18 cellular contexts compared by ENCODE assay signal in genomic region chr2:212416126-212416525, GRCh38.
DNase-seq lines count a peak whose midpoint lies in the region; ATAC-seq and TF ChIP-seq lines count a peak whose summit lies in the region.
"Had no signal": no experiment of that assay in that cellular context is flagged by ENCODE, and none has a peak within 500 bp of the region (broad histone marks: within the 10 kb centered on the region; RNA-seq: fewer than 3 reads in every experiment).

No MANE protein-coding gene starts in this region.

- H3K9me3 ChIP-seq in smooth muscle cell (replicated peaks; ENCODE audit: low read depth) (no peaks in the 10 kb centered on the region), sigmoid colon (no peaks in the 10 kb centered on the region)
- H3K9me3 ChIP-seq: Peyer's patch had no signal

- ATAC-seq in HG02852 (IDR thresholded peaks at IDR 0.05; ENCODE audit: unreplicated experiment): no peak
- no peak for ATAC-seq in GM18867 (IDR thresholded peaks at IDR 0.05; ENCODE audit: unreplicated experiment)
- ATAC-seq: GM23338, HCT116, Right ventricle myocardium inferior had no signal

- no peaks in the 10 kb centered on the region for H4K20me1 ChIP-seq in smooth muscle cell (ENCODE audit: low read depth)

- intact Hi-C loops in sigmoid colon (cut with DNase I): no loop called here

- TF ChIP-seq EP300 in sigmoid colon (IDR thresholded peaks at IDR 0.05): no peak

- no peak for TF ChIP-seq POLR2A in sigmoid colon (IDR thresholded peaks at IDR 0.05)

- no peaks in the 10 kb centered on the region for H3K36me3 ChIP-seq in smooth muscle cell (ENCODE audit: low read depth)
- H3K36me3 ChIP-seq in sigmoid colon: no peaks in the 10 kb centered on the region
- H3K36me3 ChIP-seq: Peyer's patch had no signal

- peak; percentile 63 for DNase-seq in COLO829 (ENCODE audit: low spot score)
- DNase-seq in caudate nucleus (lab: John Stamatoyannopoulos, UW): peak in 18 of 61 donors; percentile 4 to 50 (median 14)
- DNase-seq in smooth muscle cell (lab: John Stamatoyannopoulos, UW; ENCODE audit: unreplicated experiment): no peak
- DNase-seq in sigmoid colon: no peak
- no peak for DNase-seq in ureter (ENCODE audit: low spot score)
- DNase-seq: 8988T; CD4-positive, CD25-positive, alpha-beta regulatory T cell; DMS153; GF-D8; NCI-H1105; NCI-H2081 treated with DMSO at 0.1 percent for 48 hours; Peyer's patch had no signal

- H3K4me3 ChIP-seq in smooth muscle cell: no peak overlapping the region
- H3K4me3 ChIP-seq in sigmoid colon: no peak overlapping the region
- H3K4me3 ChIP-seq: GM23338, Peyer's patch had no signal

- H3K27me3 ChIP-seq in layer of hippocampus (ENCODE audit: control insufficient read depth, insufficient read depth, low read length) (no peaks in the 10 kb centered on the region), smooth muscle cell (ENCODE audit: low read depth) (no peaks in the 10 kb centered on the region), sigmoid colon (no peaks in the 10 kb centered on the region)
- H3K27me3 ChIP-seq: Peyer's patch had no signal

- H3F3A ChIP-seq in smooth muscle cell (ENCODE audit: low read depth): no peaks in the 10 kb centered on the region

- 87% methylated on average over 2 of the region's 2 CpGs for WGBS in smooth muscle cell (ENCODE audit: low lambda C conversion rate)
- WGBS in sigmoid colon, 2 donors: 71 to 73% methylated on average over 2 of the region's 2 CpGs

- no peaks in the 10 kb centered on the region for H3K4me1 ChIP-seq in smooth muscle cell (ENCODE audit: low read depth)
- no peaks in the 10 kb centered on the region for H3K4me1 ChIP-seq in sigmoid colon
- H3K4me1 ChIP-seq: Peyer's patch had no signal

- H3K4me2 ChIP-seq in smooth muscle cell: no peak overlapping the region
- H3K4me2 ChIP-seq: GM23338 had no signal

- no peak for TF ChIP-seq CTCF in smooth muscle cell (IDR thresholded peaks at IDR 0.05; ENCODE audit: borderline replicate concordance, insufficient read depth, poor library complexity, severe bottlenecking)
- TF ChIP-seq CTCF in sigmoid colon (IDR thresholded peaks at IDR 0.05): no peak

- H3K27ac ChIP-seq in caudate nucleus (ENCODE audit: low read depth, low read length) (peak overlapping the region; percentile 72), layer of hippocampus (ENCODE audit: low read depth, low read length) (peak overlapping the region; percentile 48), smooth muscle cell (ENCODE audit: low read depth) (no peak overlapping the region), sigmoid colon (no peak overlapping the region)
- H3K27ac ChIP-seq: Peyer's patch had no signal

- H3K79me2 ChIP-seq in smooth muscle cell (ENCODE audit: low read depth): no peaks in the 10 kb centered on the region

- H2AFZ ChIP-seq in smooth muscle cell (ENCODE audit: low read depth): peak overlapping the region; percentile 55
- H2AFZ ChIP-seq: GM23338 had no signal

- H3K9ac ChIP-seq in smooth muscle cell (ENCODE audit: low read depth): no peak overlapping the region

Comparison
In these comparisons a context has a peak if more than half of its experiments do, and no peak if none do; other contexts are left out.
1. H3K27ac ChIP-seq: peak in caudate nucleus (single experiment) and layer of hippocampus (single experiment); none in smooth muscle cell (single experiment) and sigmoid colon (0 of 4).